25 cellular contexts compared by ENCODE assay signal in the genomic region with DNA sequence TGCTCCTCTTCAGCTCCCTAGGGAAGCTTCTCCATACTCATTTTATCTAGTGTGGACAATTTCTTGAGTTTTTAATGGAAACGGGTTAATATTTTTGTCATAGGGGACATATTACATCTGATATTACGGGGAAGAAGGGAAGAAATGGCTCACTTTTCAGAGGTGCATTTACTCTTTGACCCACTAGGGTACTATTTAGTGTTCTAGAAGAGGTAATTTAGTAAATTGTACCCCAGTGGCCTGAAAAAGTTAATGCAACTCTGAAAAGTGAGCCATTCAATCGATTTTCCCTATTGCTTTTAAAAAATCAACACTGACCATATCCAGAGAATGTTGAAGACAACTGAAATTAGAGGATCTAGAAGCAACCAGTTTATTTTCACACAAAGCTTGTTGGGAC.
DNase-seq lines count a peak whose midpoint lies in the region; ATAC-seq and TF ChIP-seq lines count a peak whose summit lies in the region.
"Had no signal": no experiment of that assay in that cellular context is flagged by ENCODE, and none has a peak within 500 bp of the region (broad histone marks: within the 10 kb centered on the region; RNA-seq: fewer than 3 reads in every experiment).

No MANE protein-coding gene starts in this region.

- POLR2A ChIA-PET in WTC11 (lab: Charles Lee) = no interaction called here
- POLR2A ChIA-PET in activated CD4-positive, alpha-beta T cell treated with anti-CD3 and anti-CD28 coated beads, Interleukin-2, amount 10 ng/mL, durations not matched to agents 7 days and 5 days (lab: Charles Lee) = no interaction called here

- CTCF ChIA-PET in WTC11 (lab: Charles Lee) = interaction anchor here (1.2 kb wide), 1 partner anchor 113 kb away, joined by 3 read pairs; no protein-coding TSS in a partner anchor
- CTCF ChIA-PET in activated CD4-positive, alpha-beta T cell treated with anti-CD3 and anti-CD28 coated beads, Interleukin-2, amount 10 ng/mL, durations not matched to agents 7 days and 5 days (lab: Charles Lee) = no interaction called here

- H3K4me3 Mint-ChIP-seq in HFFc6 (no peak overlapping the region), WTC11 (no peak overlapping the region), nephron progenitor cell (no peak overlapping the region)
- no peak overlapping the region for H3K4me3 Mint-ChIP-seq in activated CD4-positive, alpha-beta T cell treated with anti-CD3 and anti-CD28 coated beads, Interleukin-2, amount 10 ng/mL, durations not matched to agents 7 days and 5 days
- H3K4me3 Mint-ChIP-seq: activated CD4-positive, alpha-beta memory T cell treated with anti-CD3 and anti-CD28 coated beads for 36 hours; activated T-cell treated with anti-CD3 and anti-CD28 coated beads, Interleukin-2, amount 50 U/mL, for 24 hours; B cell had no signal

- no peaks in the 10 kb centered on the region for H3K4me1 Mint-ChIP-seq in HFFc6 (ENCODE audit: low read depth)
- peaks cover 8% of the 10 kb centered on the region; the same call in 1 of the 2 replicates for H3K4me1 Mint-ChIP-seq in WTC11
- peaks cover 24% of the 10 kb centered on the region for H3K4me1 Mint-ChIP-seq in nephron progenitor cell
- no peaks in the 10 kb centered on the region for H3K4me1 Mint-ChIP-seq in activated CD4-positive, alpha-beta T cell treated with anti-CD3 and anti-CD28 coated beads, Interleukin-2, amount 10 ng/mL, durations not matched to agents 7 days and 5 days
- H3K4me1 Mint-ChIP-seq: B cell had no signal

- no peaks in the 10 kb centered on the region for H3K9me3 Mint-ChIP-seq in HFFc6
- H3K9me3 Mint-ChIP-seq in WTC11 = no peaks in the 10 kb centered on the region
- H3K9me3 Mint-ChIP-seq in nephron progenitor cell = no peaks in the 10 kb centered on the region
- H3K9me3 Mint-ChIP-seq in activated CD4-positive, alpha-beta T cell treated with anti-CD3 and anti-CD28 coated beads, Interleukin-2, amount 10 ng/mL, durations not matched to agents 7 days and 5 days = no peaks in the 10 kb centered on the region
- H3K9me3 Mint-ChIP-seq: activated CD4-positive, alpha-beta memory T cell treated with anti-CD3 and anti-CD28 coated beads for 36 hours; activated T-cell treated with anti-CD3 and anti-CD28 coated beads, Interleukin-2, amount 50 U/mL, for 24 hours had no signal

- TF ChIP-seq CTCF in GM12864 (IDR thresholded peaks at IDR 0.05; ENCODE audit: low read depth, low read length, missing control alignments) (peak; percentile 35), HFFc6 (IDR thresholded peaks at IDR 0.05) (peak; percentile 53), WTC11 (IDR thresholded peaks at IDR 0.05) (no peak), nephron progenitor cell (IDR thresholded peaks at IDR 0.05) (peak; percentile 16)

- peak; percentile 60 for ATAC-seq in WTC11

- H3K27me3 Mint-ChIP-seq in HFFc6 (ENCODE audit: insufficient read depth) (no peaks in the 10 kb centered on the region), WTC11 (ENCODE audit: low read depth) (no peaks in the 10 kb centered on the region), nephron progenitor cell (ENCODE audit: low read depth, poor library complexity) (no peaks in the 10 kb centered on the region)
- H3K27me3 Mint-ChIP-seq in activated CD4-positive, alpha-beta T cell treated with anti-CD3 and anti-CD28 coated beads, Interleukin-2, amount 10 ng/mL, durations not matched to agents 7 days and 5 days = no peaks in the 10 kb centered on the region
- H3K27me3 Mint-ChIP-seq: activated CD4-positive, alpha-beta memory T cell treated with anti-CD3 and anti-CD28 coated beads for 36 hours; activated T-cell treated with anti-CD3 and anti-CD28 coated beads, Interleukin-2, amount 50 U/mL, for 24 hours; B cell had no signal

- no peak overlapping the region for H3K4me3 ChIP-seq in GM12864 (ENCODE audit: low read depth, low read length)
- H3K4me3 ChIP-seq: lung, SJSA1, stomach, transverse colon had no signal

- H3K27ac Mint-ChIP-seq in HFFc6 = no peak overlapping the region
- no peak overlapping the region for H3K27ac Mint-ChIP-seq in WTC11
- no peak overlapping the region for H3K27ac Mint-ChIP-seq in nephron progenitor cell
- H3K27ac Mint-ChIP-seq in activated CD4-positive, alpha-beta T cell treated with anti-CD3 and anti-CD28 coated beads, Interleukin-2, amount 10 ng/mL, durations not matched to agents 7 days and 5 days = no peak overlapping the region
- H3K27ac Mint-ChIP-seq: activated CD4-positive, alpha-beta memory T cell treated with anti-CD3 and anti-CD28 coated beads for 36 hours; activated T-cell treated with anti-CD3 and anti-CD28 coated beads, Interleukin-2, amount 50 U/mL, for 24 hours; B cell had no signal

- DNase-seq in GM12864 (ENCODE audit: low read depth) = no peak
- DNase-seq in HFFc6 = no peak
- DNase-seq in WTC11 (ENCODE audit: low spot score) = no peak
- DNase-seq in nephron progenitor cell = no peak
- no peak for DNase-seq in activated CD4-positive, alpha-beta T cell treated with anti-CD3 and anti-CD28 coated beads, Interleukin-2, amount 10 ng/mL, durations not matched to agents 7 days and 5 days
- DNase-seq in activated CD8-positive, alpha-beta memory T cell treated with anti-CD3 and anti-CD28 coated beads, Interleukin-2, amount 50 U/mL, for 4 hours = no peak
- no peak for DNase-seq in DMS153 treated with DMSO at 0.1 percent for 48 hours (lab: John Stamatoyannopoulos, UW; ENCODE audit: unreplicated experiment)
- DNase-seq: activated CD4-positive, alpha-beta memory T cell treated with anti-CD3 and anti-CD28 coated beads for 36 hours; activated naive CD4-positive, alpha-beta T cell treated with Interleukin-2 at 50 U/mL for 16 hours; activated T-cell treated with anti-CD3 and anti-CD28 coated beads, Interleukin-2, amount 50 U/mL, for 24 hours; amygdala; Calu3; central memory CD4-positive, alpha-beta T cell; GDM1; kidney; NCI-H1694 treated with DMSO at 0.1 percent for 48 hours; NCI-H2227 treated with DMSO at 0.1 percent for 48 hours; occipital lobe; retina; stimulated activated CD4-positive, alpha-beta T cell treated with anti-CD3 and anti-CD28 coated beads, Interleukin-4, amount 100 ng/mL, for 4 hours; stomach; transverse colon had no signal

- H3K36me3 Mint-ChIP-seq in HFFc6 (ENCODE audit: low read depth) (no peaks in the 10 kb centered on the region; the same call in 1 of the 2 replicates), WTC11 (no peaks in the 10 kb centered on the region), nephron progenitor cell (ENCODE audit: low read depth) (no peaks in the 10 kb centered on the region)
- H3K36me3 Mint-ChIP-seq in activated CD4-positive, alpha-beta T cell treated with anti-CD3 and anti-CD28 coated beads, Interleukin-2, amount 10 ng/mL, durations not matched to agents 7 days and 5 days (ENCODE audit: low read depth) = peaks cover 4% of the 10 kb centered on the region

TF ChIP-seq in WTC11, 78 proteins besides CTCF, POLR2A, EP300 and RAD21:
- TF ChIP-seq ZNF121 (CRISPR knock-in tag; IDR thresholded peaks at IDR 0.05) = no peak
- TF ChIP-seq HMGA2 (CRISPR knock-in tag; IDR thresholded peaks at IDR 0.05) = no peak
- TF ChIP-seq SOX15 (CRISPR knock-in tag; IDR thresholded peaks at IDR 0.05) = no peak
- TF ChIP-seq, protein P1, sequence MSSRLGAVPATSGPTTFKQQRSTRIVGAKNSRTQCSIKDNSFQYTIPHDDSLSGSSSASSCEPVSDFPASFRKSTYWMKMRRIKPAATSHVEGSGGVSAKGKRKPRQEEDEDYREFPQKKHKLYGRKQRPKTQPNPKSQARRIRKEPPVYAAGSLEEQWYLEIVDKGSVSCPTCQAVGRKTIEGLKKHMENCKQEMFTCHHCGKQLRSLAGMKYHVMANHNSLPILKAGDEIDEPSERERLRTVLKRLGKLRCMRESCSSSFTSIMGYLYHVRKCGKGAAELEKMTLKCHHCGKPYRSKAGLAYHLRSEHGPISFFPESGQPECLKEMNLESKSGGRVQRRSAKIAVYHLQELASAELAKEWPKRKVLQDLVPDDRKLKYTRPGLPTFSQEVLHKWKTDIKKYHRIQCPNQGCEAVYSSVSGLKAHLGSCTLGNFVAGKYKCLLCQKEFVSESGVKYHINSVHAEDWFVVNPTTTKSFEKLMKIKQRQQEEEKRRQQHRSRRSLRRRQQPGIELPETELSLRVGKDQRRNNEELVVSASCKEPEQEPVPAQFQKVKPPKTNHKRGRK (CRISPR knock-in tag; IDR thresholded peaks at IDR 0.05; ENCODE audit: borderline replicate concordance) = no peak
